Comparison of ENCODE assay signal across 26 cellular contexts in genomic region chr3:151393146-151393831, GRCh38. TPM values are rescaled to one million over a fixed set of nuclear protein-coding genes. Genes with fewer than 3 reads are reported as not detected.
DNase-seq lines count a peak whose midpoint lies in the region; TF ChIP-seq lines count a peak whose summit lies in the region.
"Had no signal": no experiment of that assay in that cellular context is flagged by ENCODE, and none has a peak within 500 bp of the region (broad histone marks: within the 10 kb centered on the region; RNA-seq: fewer than 3 reads in every experiment).

No MANE protein-coding gene starts in this region.

- H3K9me3 ChIP-seq in SK-N-MC (ENCODE audit: low read depth, low read length) (no peaks in the 10 kb centered on the region), iPS-18a (ENCODE audit: control insufficient read depth, low read depth, low read length) (no peaks in the 10 kb centered on the region), ascending aorta (no peaks in the 10 kb centered on the region)
- H3K9me3 ChIP-seq: left lung, sigmoid colon, thoracic aorta had no signal

- H3K4me1 ChIP-seq in iPS-18a (ENCODE audit: control insufficient read depth, low read depth, low read length) (peaks cover 23% of the 10 kb centered on the region), ascending aorta (no peaks in the 10 kb centered on the region)
- H3K4me1 ChIP-seq: sigmoid colon had no signal

- no peaks in the 10 kb centered on the region for H3K9me3 Mint-ChIP-seq in HFFc6
- H3K9me3 Mint-ChIP-seq: activated naive CD4-positive, alpha-beta T cell treated with anti-CD3 and anti-CD28 coated beads for 36 hours; activated T-cell treated with anti-CD3 and anti-CD28 coated beads, Interleukin-2, amount 50 U/mL, for 4 hours; CD8-positive, alpha-beta T cell; stimulated activated effector memory CD8-positive, alpha-beta T cell treated with anti-CD3 and anti-CD28 coated beads, Interleukin-12 subunit alpha, Interleukin-12 subunit beta, amount 100 ng/mL, for 72 hours had no signal

- peaks cover 2% of the 10 kb centered on the region; the same call in 1 of the 2 replicates for H3K27me3 Mint-ChIP-seq in HFFc6 (ENCODE audit: insufficient read depth)

- H3K36me3 Mint-ChIP-seq in HFFc6 (ENCODE audit: low read depth) = no peaks in the 10 kb centered on the region
- H3K36me3 Mint-ChIP-seq: CD8-positive, alpha-beta T cell; immature natural killer cell; stimulated activated effector memory CD8-positive, alpha-beta T cell treated with anti-CD3 and anti-CD28 coated beads, Interleukin-12 subunit alpha, Interleukin-12 subunit beta, amount 100 ng/mL, for 72 hours had no signal

- H3K27me3 ChIP-seq in iPS-18a (ENCODE audit: control insufficient read depth, insufficient read depth, low read length) (no peaks in the 10 kb centered on the region), ascending aorta (no peaks in the 10 kb centered on the region)
- H3K27me3 ChIP-seq: left lung, sigmoid colon had no signal

- TF ChIP-seq CTCF in AG10803 (conservative IDR thresholded peaks at IDR 0.05; ENCODE audit: low read length) = no peak
- TF ChIP-seq CTCF in HFFc6 (IDR thresholded peaks at IDR 0.05) = no peak
- TF ChIP-seq CTCF in ascending aorta (IDR thresholded peaks at IDR 0.05) = no peak

- intact Hi-C loops in ascending aorta (cut with DNase I) = no loop called here

- peak overlapping the region; percentile 29; the same call in 1 of the 2 replicates for H3K4me3 Mint-ChIP-seq in HFFc6
- H3K4me3 Mint-ChIP-seq: activated naive CD4-positive, alpha-beta T cell treated with anti-CD3 and anti-CD28 coated beads for 36 hours; activated T-cell treated with anti-CD3 and anti-CD28 coated beads, Interleukin-2, amount 50 U/mL, for 4 hours; CD8-positive, alpha-beta T cell; immature natural killer cell; stimulated activated effector memory CD8-positive, alpha-beta T cell treated with anti-CD3 and anti-CD28 coated beads, Interleukin-12 subunit alpha, Interleukin-12 subunit beta, amount 100 ng/mL, for 72 hours had no signal

- peak overlapping the region; percentile 86 for H3K27ac ChIP-seq in SK-N-MC
- peak overlapping the region; percentile 54 for H3K27ac ChIP-seq in iPS-18a (ENCODE audit: low read length)
- H3K27ac ChIP-seq in ascending aorta = no peak overlapping the region
- H3K27ac ChIP-seq: left lung, sigmoid colon, thoracic aorta had no signal

- H3K9ac ChIP-seq in SK-N-MC (ENCODE audit: insufficient read length) (no peak overlapping the region), iPS-18a (ENCODE audit: low read length) (peak overlapping the region; percentile 9)

- peaks cover 35% of the 10 kb centered on the region for H3K4me1 Mint-ChIP-seq in HFFc6 (ENCODE audit: low read depth)
- H3K4me1 Mint-ChIP-seq: immature natural killer cell; stimulated activated effector memory CD8-positive, alpha-beta T cell treated with anti-CD3 and anti-CD28 coated beads, Interleukin-12 subunit alpha, Interleukin-12 subunit beta, amount 100 ng/mL, for 72 hours had no signal

- H3K4me3 ChIP-seq in AG10803 (ENCODE audit: low read length) = no peak overlapping the region
- H3K4me3 ChIP-seq in SK-N-MC = peak overlapping the region; percentile 61
- H3K4me3 ChIP-seq in iPS-18a (ENCODE audit: low read length) = peak overlapping the region; percentile 36
- H3K4me3 ChIP-seq in ascending aorta = no peak overlapping the region
- H3K4me3 ChIP-seq: left lung, sigmoid colon, thoracic aorta had no signal

- H3K36me3 ChIP-seq in SK-N-MC (ENCODE audit: insufficient read depth, low read length) = no peaks in the 10 kb centered on the region
- no peaks in the 10 kb centered on the region for H3K36me3 ChIP-seq in iPS-18a (ENCODE audit: control insufficient read depth, low read depth, low read length)
- no peaks in the 10 kb centered on the region for H3K36me3 ChIP-seq in ascending aorta
- H3K36me3 ChIP-seq: left lung, sigmoid colon, thoracic aorta had no signal

- peak overlapping the region; percentile 15; the same call in 1 of the 2 replicates for H3K27ac Mint-ChIP-seq in HFFc6
- H3K27ac Mint-ChIP-seq: activated naive CD4-positive, alpha-beta T cell treated with anti-CD3 and anti-CD28 coated beads for 36 hours; CD8-positive, alpha-beta T cell; immature natural killer cell; stimulated activated effector memory CD8-positive, alpha-beta T cell treated with anti-CD3 and anti-CD28 coated beads, Interleukin-12 subunit alpha, Interleukin-12 subunit beta, amount 100 ng/mL, for 72 hours had no signal

- peak; percentile 10 for DNase-seq in AG10803 (ENCODE audit: low read depth)
- no peak for DNase-seq in HFFc6
- DNase-seq in SK-N-MC (ENCODE audit: low read depth, low spot score) = no peak
- no peak for DNase-seq in ecto neural progenitor cell (ENCODE audit: low spot score)
- DNase-seq in NCI-H2227 (lab: John Stamatoyannopoulos, UW; ENCODE audit: unreplicated experiment) = no peak
- DNase-seq in ascending aorta (ENCODE audit: low spot score in 2 of 2) = no peak
- no peak for DNase-seq in NCI-H1092 (lab: John Stamatoyannopoulos, UW)
- DNase-seq: activated CD4-positive, alpha-beta T cell treated with anti-CD3 and anti-CD28 coated beads, Interleukin-2, amount 50 U/mL, for 48 hours; activated naive CD4-positive, alpha-beta T cell treated with anti-CD3 and anti-CD28 coated beads for 36 hours; activated T-cell treated with anti-CD3 and anti-CD28 coated beads, Interleukin-2, amount 50 U/mL, for 4 hours; anterior cingulate cortex; caudate nucleus; CD8-positive, alpha-beta T cell; immature natural killer cell; left lung; NCI-H146; NCI-H2171; NCI-H526 treated with DMSO at 0.1 percent for 48 hours; SHP77; sigmoid colon; T-helper 2 cell had no signal

RNA-seq across cellular contexts. Expression of gene P2RY12, which starts 8.7 kb away (rescaled TPM):
- total RNA-seq in HFFc6 (2021; fragmentation: NEBNext Ultra II Directional; extraction: Animal tissue kit (Norgen Biotek cat#: 25700)) = not detected
- not detected for total RNA-seq in ascending aorta
- total RNA-seq: activated naive CD4-positive, alpha-beta T cell treated with anti-CD3 and anti-CD28 coated beads for 36 hours; activated T-cell treated with anti-CD3 and anti-CD28 coated beads, Interleukin-2, amount 50 U/mL, for 4 hours; CD8-positive, alpha-beta T cell; esophagus mucosa; glomerular endothelial cell had no signal

Comparison
In these comparisons a context has a peak if more than half of its experiments do, and no peak if none do; other contexts are left out.
1. H3K4me3 ChIP-seq: peak in SK-N-MC (single experiment) and iPS-18a (single experiment); none in AG10803 (single experiment) and ascending aorta (0 of 2).
2. H3K27ac ChIP-seq: peak in SK-N-MC (single experiment) and iPS-18a (single experiment); none in ascending aorta (0 of 2).